Comparison of ENCODE assay signal across 1 cellular context in genomic region chr19:1274081-1274851, GRCh38.
TF ChIP-seq lines count a peak whose summit lies in the region.

No MANE protein-coding gene starts in this region.

TF ChIP-seq in K562, 482 proteins besides CTCF, POLR2A, EP300 and RAD21 (continued from another document):
- TF ChIP-seq ZNF316 (IDR thresholded peaks at IDR 0.05), result no peak
- peak; percentile 29; the same call in 1 of the 2 replicates for TF ChIP-seq NCOR1 (IDR thresholded peaks at IDR 0.05)
- no peak for TF ChIP-seq HNRNPH1 (optimal IDR thresholded peaks at IDR 0.05; ENCODE audit: low read depth, low read length)
- no peak for TF ChIP-seq SRSF9 (IDR thresholded peaks at IDR 0.05; ENCODE audit: borderline replicate concordance, low read depth, low read length)
- TF ChIP-seq ZNF830 (CRISPR knock-in tag; IDR thresholded peaks at IDR 0.05), result no peak
- no peak for TF ChIP-seq PRMT5 (CRISPR knock-in tag; IDR thresholded peaks at IDR 0.05)
- TF ChIP-seq BHLHE40 (IDR thresholded peaks at IDR 0.05; ENCODE audit: low read length), result no peak; the same call in 1 of the 2 replicates
- no peak for TF ChIP-seq KDM1A (IDR thresholded peaks at IDR 0.05)
- no peak for TF ChIP-seq RBM39 (optimal IDR thresholded peaks at IDR 0.05; ENCODE audit: low read depth, low read length)
- no peak for TF ChIP-seq BCLAF1 (IDR thresholded peaks at IDR 0.05; ENCODE audit: borderline replicate concordance in 1 of 2, control insufficient read depth in 1 of 2, low read depth in 2 of 2, low read length in 1 of 2)
- TF ChIP-seq FOXA1 (IDR thresholded peaks at IDR 0.05; ENCODE audit: borderline replicate concordance), result no peak
- no peak for TF ChIP-seq ARHGAP35 (IDR thresholded peaks at IDR 0.05; ENCODE audit: partially characterized antibody)
- peak; percentile 27 to 35; a peak in 2 of 4 replicates for TF ChIP-seq UBTF (IDR thresholded peaks at IDR 0.05; ENCODE audit: borderline replicate concordance in 1 of 2, low read depth in 2 of 2, low read length in 2 of 2)
- 0 out of 2 replicates have a peak, but pooled peaks have one; percentile 3 for TF ChIP-seq HBP1 (CRISPR knock-in tag; IDR thresholded peaks at IDR 0.05)
- TF ChIP-seq NFRKB (IDR thresholded peaks at IDR 0.05; ENCODE audit: low read depth), result no peak
- TF ChIP-seq GABPB1 (CRISPR knock-in tag; IDR thresholded peaks at IDR 0.05), result peak; percentile 51; the same call in 1 of the 2 replicates
- TF ChIP-seq ETV1 (tag; conservative IDR thresholded peaks at IDR 0.05; ENCODE audit: low read depth), result 0 out of 2 replicates have a peak, but pooled peaks have one; percentile 36
- TF ChIP-seq POLR2G (IDR thresholded peaks at IDR 0.05; ENCODE audit: low read depth, low read length), result peak; percentile 45
- TF ChIP-seq ZFX (CRISPR knock-in tag; IDR thresholded peaks at IDR 0.05), result no peak
- TF ChIP-seq HOMEZ (CRISPR knock-in tag; IDR thresholded peaks at IDR 0.05), result 0 out of 2 replicates have a peak, but pooled peaks have one; percentile 74
- TF ChIP-seq PHF20 (IDR thresholded peaks at IDR 0.05; ENCODE audit: partially characterized antibody), result peak; percentile 27
- TF ChIP-seq NFIC (IDR thresholded peaks at IDR 0.05), result no peak
- TF ChIP-seq E2F6 (IDR thresholded peaks at IDR 0.05; ENCODE audit: borderline replicate concordance in 1 of 2, extremely low read depth in 1 of 2, insufficient read depth in 1 of 2, insufficient read length in 1 of 2, low read depth in 1 of 2, low read length in 1 of 2, poor library complexity in 1 of 2, severe bottlenecking in 1 of 2), result peak; percentile 4 to 60
- TF ChIP-seq PYGO2 (tag; IDR thresholded peaks at IDR 0.05), result no peak
- no peak for TF ChIP-seq EP400 (IDR thresholded peaks at IDR 0.05)
- TF ChIP-seq MAFG (tag; conservative IDR thresholded peaks at IDR 0.05), result no peak
- TF ChIP-seq ATF1 (CRISPR knock-in tag; IDR thresholded peaks at IDR 0.05), result no peak
- TF ChIP-seq ATF1 (tag; IDR thresholded peaks at IDR 0.05), result peak; percentile 40; the same call in 1 of the 2 replicates
- peak; percentile 82 for TF ChIP-seq ZNF263 (CRISPR knock-in tag; IDR thresholded peaks at IDR 0.05; ENCODE audit: borderline replicate concordance)
- TF ChIP-seq ILF3 (IDR thresholded peaks at IDR 0.05; ENCODE audit: borderline replicate concordance), result 0 out of 2 replicates have a peak, but pooled peaks have one; percentile 34
- TF ChIP-seq MAZ (CRISPR knock-in tag; conservative IDR thresholded peaks at IDR 0.05 in 1 of 2, IDR thresholded peaks at IDR 0.05 in 1 of 2), result peak in 1 of 2 experiments; percentile 13; a peak in 1 of 4 replicates
- no peak for TF ChIP-seq BMI1 (IDR thresholded peaks at IDR 0.05; ENCODE audit: low read length)
- TF ChIP-seq MTA1 (IDR thresholded peaks at IDR 0.05; ENCODE audit: borderline replicate concordance), result no peak
